In genomic region chr7:151119055-151119415, GRCh38 we compare ENCODE assay signal across 24 cellular contexts. TPM values are rescaled to one million over a fixed set of nuclear protein-coding genes. Genes with fewer than 3 reads are reported as not detected.
DNase-seq lines count a peak whose midpoint lies in the region; ATAC-seq and TF ChIP-seq lines count a peak whose summit lies in the region.
"Had no signal": no experiment of that assay in that cellular context is flagged by ENCODE, and none has a peak within 500 bp of the region (broad histone marks: within the 10 kb centered on the region; RNA-seq: fewer than 3 reads in every experiment).

No MANE protein-coding gene starts in this region.

- no peaks in the 10 kb centered on the region for H3K36me3 ChIP-seq in Karpas-422 (ENCODE audit: insufficient read depth, low read length)

- H3K36me3 Mint-ChIP-seq in activated naive CD4-positive, alpha-beta T cell treated with anti-CD3 and anti-CD28 coated beads, Interleukin-2, amount 10 ng/mL, durations not matched to agents 7 days and 5 days: no peaks in the 10 kb centered on the region
- peaks cover 9% of the 10 kb centered on the region for H3K36me3 Mint-ChIP-seq in activated naive CD4-positive, alpha-beta T cell treated with anti-CD3 and anti-CD28 coated beads for 36 hours (ENCODE audit: low read depth)
- H3K36me3 Mint-ChIP-seq in WTC11: peaks cover 29% of the 10 kb centered on the region
- H3K36me3 Mint-ChIP-seq in endothelial cell (ENCODE audit: low read depth, unreplicated experiment): peaks cover 41% of the 10 kb centered on the region
- H3K36me3 Mint-ChIP-seq in stimulated activated effector memory CD8-positive, alpha-beta T cell treated with anti-CD3 and anti-CD28 coated beads, Interleukin-12 subunit alpha, Interleukin-12 subunit beta, amount 100 ng/mL, for 72 hours: peaks cover 22% of the 10 kb centered on the region
- peaks cover 54% of the 10 kb centered on the region for H3K36me3 Mint-ChIP-seq in activated T-cell treated with anti-CD3 and anti-CD28 coated beads, Interleukin-2, amount 50 U/mL, for 24 hours (ENCODE audit: low read depth)

- H3K4me1 Mint-ChIP-seq in activated naive CD4-positive, alpha-beta T cell treated with anti-CD3 and anti-CD28 coated beads, Interleukin-2, amount 10 ng/mL, durations not matched to agents 7 days and 5 days: peaks cover 21% of the 10 kb centered on the region
- peaks cover 12% of the 10 kb centered on the region for H3K4me1 Mint-ChIP-seq in activated naive CD4-positive, alpha-beta T cell treated with anti-CD3 and anti-CD28 coated beads for 36 hours (ENCODE audit: low read depth)
- H3K4me1 Mint-ChIP-seq in WTC11 (peaks cover 15% of the 10 kb centered on the region), endothelial cell (ENCODE audit: unreplicated experiment) (peaks cover 15% of the 10 kb centered on the region)
- H3K4me1 Mint-ChIP-seq in stimulated activated effector memory CD8-positive, alpha-beta T cell treated with anti-CD3 and anti-CD28 coated beads, Interleukin-12 subunit alpha, Interleukin-12 subunit beta, amount 100 ng/mL, for 72 hours: peaks cover 47% of the 10 kb centered on the region
- peaks cover 14% of the 10 kb centered on the region for H3K4me1 Mint-ChIP-seq in activated T-cell treated with anti-CD3 and anti-CD28 coated beads, Interleukin-2, amount 50 U/mL, for 24 hours (ENCODE audit: low read depth)

- peaks cover 31% of the 10 kb centered on the region for H3K27me3 Mint-ChIP-seq in activated naive CD4-positive, alpha-beta T cell treated with anti-CD3 and anti-CD28 coated beads, Interleukin-2, amount 10 ng/mL, durations not matched to agents 7 days and 5 days
- H3K27me3 Mint-ChIP-seq in activated naive CD4-positive, alpha-beta T cell treated with anti-CD3 and anti-CD28 coated beads for 36 hours (ENCODE audit: low read depth): peaks cover 2% of the 10 kb centered on the region
- H3K27me3 Mint-ChIP-seq in WTC11 (ENCODE audit: low read depth) (peaks cover 7% of the 10 kb centered on the region), endothelial cell (ENCODE audit: unreplicated experiment) (peaks cover 23% of the 10 kb centered on the region)
- peaks cover 6% of the 10 kb centered on the region for H3K27me3 Mint-ChIP-seq in activated T-cell treated with anti-CD3 and anti-CD28 coated beads, Interleukin-2, amount 50 U/mL, for 24 hours

- TF ChIP-seq CTCF in WTC11 (IDR thresholded peaks at IDR 0.05) (no peak), endothelial cell (IDR thresholded peaks at IDR 0.05; ENCODE audit: unreplicated experiment) (no peak)

- no peak overlapping the region for H3K27ac ChIP-seq in Karpas-422 (ENCODE audit: low read length)

- H3K4me2 ChIP-seq in Karpas-422 (ENCODE audit: low read depth, low read length, poor library complexity, severe bottlenecking): no peak overlapping the region
- H3K4me2 ChIP-seq: GM23338 had no signal

- POLR2A ChIA-PET in WTC11 (lab: Charles Lee): no interaction called here

- no peak overlapping the region for H3K4me3 ChIP-seq in Karpas-422 (ENCODE audit: low read length)
- H3K4me3 ChIP-seq: GM23338 had no signal

- DNase-seq in activated naive CD4-positive, alpha-beta T cell treated with anti-CD3 and anti-CD28 coated beads, Interleukin-2, amount 10 ng/mL, durations not matched to agents 7 days and 5 days: no peak
- no peak for DNase-seq in activated naive CD4-positive, alpha-beta T cell treated with anti-CD3 and anti-CD28 coated beads for 36 hours
- DNase-seq in WTC11 (ENCODE audit: low spot score) (no peak), endothelial cell (ENCODE audit: low spot score) (no peak), Karpas-422 (no peak)
- DNase-seq in stimulated activated effector memory CD8-positive, alpha-beta T cell treated with anti-CD3 and anti-CD28 coated beads, Interleukin-12 subunit alpha, Interleukin-12 subunit beta, amount 100 ng/mL, for 72 hours (ENCODE audit: low spot score in 2 of 2): no peak
- DNase-seq in activated T-cell treated with anti-CD3 and anti-CD28 coated beads, Interleukin-2, amount 50 U/mL, for 24 hours: no peak
- DNase-seq: 8988T, ACHN, H9, HFFc6, KBM-7, MM.1S, NCI-H1417, NCI-H1694, NCI-H2081, NCI-H2227 treated with DMSO at 0.1 percent for 48 hours, NCI-H526 treated with DMSO at 0.1 percent for 48 hours, SHP77 treated with DMSO at 0.1 percent for 48 hours had no signal

- H4K20me1 ChIP-seq in Karpas-422 (ENCODE audit: insufficient read depth, low read depth, low read length): peaks cover under 1% of the 10 kb centered on the region; the same call in 1 of the 2 replicates

- no peaks in the 10 kb centered on the region for H3K9me2 ChIP-seq in Karpas-422 (replicated peaks; ENCODE audit: insufficient read depth, low read length)

- no peaks in the 10 kb centered on the region for H3K9me3 ChIP-seq in Karpas-422 (ENCODE audit: low read length)

- H3K4me1 ChIP-seq in Karpas-422 (ENCODE audit: low read length): no peaks in the 10 kb centered on the region

- CTCF ChIA-PET in activated naive CD4-positive, alpha-beta T cell treated with anti-CD3 and anti-CD28 coated beads, Interleukin-2, amount 10 ng/mL, durations not matched to agents 7 days and 5 days (lab: Charles Lee): interaction anchor here (1.7 kb wide), 1 partner anchor 9 kb away, joined by 5 read pairs; no protein-coding TSS in a partner anchor
- CTCF ChIA-PET in activated naive CD4-positive, alpha-beta T cell treated with anti-CD3 and anti-CD28 coated beads for 36 hours (lab: Charles Lee): interaction anchor here (1.2 to 1.3 kb wide), 2 partner anchors 10 to 11 kb away, joined by 4 to 5 read pairs; no protein-coding TSS in a partner anchor
- CTCF ChIA-PET in WTC11 (lab: Charles Lee): interaction anchor here (1.3 to 1.6 kb wide), 3 partner anchors 8 to 100 kb away, joined by 3 to 4 read pairs (median 4); no protein-coding TSS in a partner anchor

- H3K27ac Mint-ChIP-seq in activated naive CD4-positive, alpha-beta T cell treated with anti-CD3 and anti-CD28 coated beads, Interleukin-2, amount 10 ng/mL, durations not matched to agents 7 days and 5 days: peak overlapping the region; percentile 58
- no peak overlapping the region for H3K27ac Mint-ChIP-seq in activated naive CD4-positive, alpha-beta T cell treated with anti-CD3 and anti-CD28 coated beads for 36 hours
- H3K27ac Mint-ChIP-seq in WTC11: peak overlapping the region; percentile 77
- H3K27ac Mint-ChIP-seq in endothelial cell (ENCODE audit: unreplicated experiment): no peak overlapping the region
- H3K27ac Mint-ChIP-seq in stimulated activated effector memory CD8-positive, alpha-beta T cell treated with anti-CD3 and anti-CD28 coated beads, Interleukin-12 subunit alpha, Interleukin-12 subunit beta, amount 100 ng/mL, for 72 hours: peak overlapping the region; percentile 86
- no peak overlapping the region for H3K27ac Mint-ChIP-seq in activated T-cell treated with anti-CD3 and anti-CD28 coated beads, Interleukin-2, amount 50 U/mL, for 24 hours
- H3K27ac Mint-ChIP-seq: GM23338, H9, HFFc6 had no signal

- no peak overlapping the region for H3K9ac ChIP-seq in Karpas-422 (ENCODE audit: low read length)

- no peaks in the 10 kb centered on the region for H3K9me3 Mint-ChIP-seq in activated naive CD4-positive, alpha-beta T cell treated with anti-CD3 and anti-CD28 coated beads, Interleukin-2, amount 10 ng/mL, durations not matched to agents 7 days and 5 days
- H3K9me3 Mint-ChIP-seq in activated naive CD4-positive, alpha-beta T cell treated with anti-CD3 and anti-CD28 coated beads for 36 hours: no peaks in the 10 kb centered on the region
- H3K9me3 Mint-ChIP-seq in WTC11 (no peaks in the 10 kb centered on the region), endothelial cell (ENCODE audit: unreplicated experiment) (no peaks in the 10 kb centered on the region)
- no peaks in the 10 kb centered on the region for H3K9me3 Mint-ChIP-seq in stimulated activated effector memory CD8-positive, alpha-beta T cell treated with anti-CD3 and anti-CD28 coated beads, Interleukin-12 subunit alpha, Interleukin-12 subunit beta, amount 100 ng/mL, for 72 hours
- H3K9me3 Mint-ChIP-seq in activated T-cell treated with anti-CD3 and anti-CD28 coated beads, Interleukin-2, amount 50 U/mL, for 24 hours: no peaks in the 10 kb centered on the region
- H3K9me3 Mint-ChIP-seq: GM23338, H9, HFFc6 had no signal

- no peak overlapping the region for H3K4me3 Mint-ChIP-seq in activated naive CD4-positive, alpha-beta T cell treated with anti-CD3 and anti-CD28 coated beads, Interleukin-2, amount 10 ng/mL, durations not matched to agents 7 days and 5 days
- H3K4me3 Mint-ChIP-seq in activated naive CD4-positive, alpha-beta T cell treated with anti-CD3 and anti-CD28 coated beads for 36 hours: no peak overlapping the region
- H3K4me3 Mint-ChIP-seq in WTC11 (no peak overlapping the region), endothelial cell (ENCODE audit: unreplicated experiment) (peak overlapping the region; percentile 56)
- H3K4me3 Mint-ChIP-seq in stimulated activated effector memory CD8-positive, alpha-beta T cell treated with anti-CD3 and anti-CD28 coated beads, Interleukin-12 subunit alpha, Interleukin-12 subunit beta, amount 100 ng/mL, for 72 hours: no peak overlapping the region
- H3K4me3 Mint-ChIP-seq in activated T-cell treated with anti-CD3 and anti-CD28 coated beads, Interleukin-2, amount 50 U/mL, for 24 hours: no peak overlapping the region
- H3K4me3 Mint-ChIP-seq: GM23338, H9, HFFc6 had no signal

- ATAC-seq in WTC11: no peak
- ATAC-seq in stimulated activated effector memory CD8-positive, alpha-beta T cell treated with anti-CD3 and anti-CD28 coated beads, Interleukin-12 subunit alpha, Interleukin-12 subunit beta, amount 100 ng/mL, for 72 hours: no peak
- no peak for ATAC-seq in GM19463 (IDR thresholded peaks at IDR 0.05; ENCODE audit: unreplicated experiment)
- ATAC-seq: GM23338 had no signal

- H3K79me2 ChIP-seq in Karpas-422 (ENCODE audit: low read length): no peaks in the 10 kb centered on the region

- no peaks in the 10 kb centered on the region for H3K27me3 ChIP-seq in Karpas-422 (ENCODE audit: low read length)

- intact Hi-C loops in activated naive CD4-positive, alpha-beta T cell treated with anti-CD3 and anti-CD28 coated beads for 36 hours (cut with micrococcal nuclease): no loop called here

- H2AFZ ChIP-seq in Karpas-422 (ENCODE audit: low read length): no peak overlapping the region
- H2AFZ ChIP-seq: GM23338 had no signal

RNA-seq across cellular contexts. Expression of gene AGAP3, which starts 32.8 kb away (rescaled TPM):
- total RNA-seq in activated naive CD4-positive, alpha-beta T cell treated with anti-CD3 and anti-CD28 coated beads for 36 hours: 10 to 100 TPM; 16.7 to 17.7 TPM
- total RNA-seq in WTC11 (2021) (107 to 163 TPM (median 113 TPM) in 3 replicates), endothelial cell (ENCODE audit: unreplicated experiment) (206 TPM)
- 0.18 and 1.6 TPM in 2 replicates for total RNA-seq in Karpas-422 (2014; rRNA removed; shearing (Covaris generic); ENCODE audit: low replicate concordance)

RNA-seq across cellular contexts. Expression of gene TMUB1, which starts 35.7 kb away (rescaled TPM):
- total RNA-seq in activated naive CD4-positive, alpha-beta T cell treated with anti-CD3 and anti-CD28 coated beads for 36 hours: 10 to 100 TPM; 30.2 to 35.0 TPM
- total RNA-seq in WTC11 (2021): 61.3 to 72.8 TPM (median 62.5 TPM) in 3 replicates
- 40.8 TPM for total RNA-seq in endothelial cell (ENCODE audit: unreplicated experiment)
- 30.9 and 56.4 TPM in 2 replicates for total RNA-seq in Karpas-422 (2014; rRNA removed; shearing (Covaris generic); ENCODE audit: low replicate concordance)

RNA-seq across cellular contexts. Expression of gene FASTK, which starts 38.4 kb away (rescaled TPM):
- total RNA-seq in activated naive CD4-positive, alpha-beta T cell treated with anti-CD3 and anti-CD28 coated beads for 36 hours: 10 to 100 TPM; 43.6 to 45.7 TPM
- 62.1 to 70.2 TPM (median 67.7 TPM) in 3 replicates for total RNA-seq in WTC11 (2021)
- 68.0 TPM for total RNA-seq in endothelial cell (ENCODE audit: unreplicated experiment)
- 48.8 and 127 TPM in 2 replicates for total RNA-seq in Karpas-422 (2014; rRNA removed; shearing (Covaris generic); ENCODE audit: low replicate concordance)

RNA-seq across cellular contexts. Expression of gene GBX1, which starts 48.5 kb away (rescaled TPM):
- total RNA-seq in activated naive CD4-positive, alpha-beta T cell treated with anti-CD3 and anti-CD28 coated beads for 36 hours: not detected
- total RNA-seq in WTC11 (2021) (0.27 to 0.55 TPM in 2 of 3 replicates, not detected in the other), endothelial cell (ENCODE audit: unreplicated experiment) (13.8 TPM)
- total RNA-seq in Karpas-422 (2014; rRNA removed; shearing (Covaris generic); ENCODE audit: low replicate concordance): not detected in 2 replicates
- total RNA-seq: Daoy, G401, H9, HFFc6, NCI-H460 had no signal

RNA-seq across cellular contexts. Expression of gene SLC4A2, which starts 59.6 kb away (rescaled TPM):
- total RNA-seq in activated naive CD4-positive, alpha-beta T cell treated with anti-CD3 and anti-CD28 coated beads for 36 hours: 10 to 100 TPM; 25.6 to 29.7 TPM
- total RNA-seq in WTC11 (2021) (131 to 164 TPM (median 131 TPM) in 3 replicates), endothelial cell (ENCODE audit: unreplicated experiment) (115 TPM)
- 35.1 and 113 TPM in 2 replicates for total RNA-seq in Karpas-422 (2014; rRNA removed; shearing (Covaris generic); ENCODE audit: low replicate concordance)

Comparison
In these comparisons a context has a peak if more than half of its experiments do, and no peak if none do; other contexts are left out.
1. H3K27ac Mint-ChIP-seq: peak in activated naive CD4-positive, alpha-beta T cell treated with anti-CD3 and anti-CD28 coated beads, Interleukin-2, amount 10 ng/mL, durations not matched to agents 7 days and 5 days (single experiment), WTC11 (single experiment) and stimulated activated effector memory CD8-positive, alpha-beta T cell treated with anti-CD3 and anti-CD28 coated beads, Interleukin-12 subunit alpha, Interleukin-12 subunit beta, amount 100 ng/mL, for 72 hours (single experiment); none in activated naive CD4-positive, alpha-beta T cell treated with anti-CD3 and anti-CD28 coated beads for 36 hours (single experiment), endothelial cell (single experiment) and activated T-cell treated with anti-CD3 and anti-CD28 coated beads, Interleukin-2, amount 50 U/mL, for 24 hours (single experiment).